ENCODE assay signal across 9 cellular contexts in genomic region chr5:73312146-73312871, GRCh38.
DNase-seq lines count a peak whose midpoint lies in the region; ATAC-seq lines count a peak whose summit lies in the region.
"Had no signal": no experiment of that assay in that cellular context is flagged by ENCODE, and none has a peak within 500 bp of the region (broad histone marks: within the 10 kb centered on the region; RNA-seq: fewer than 3 reads in every experiment).

No MANE protein-coding gene starts in this region.

- H3K27me3 Mint-ChIP-seq in activated CD8-positive, alpha-beta memory T cell treated with anti-CD3 and anti-CD28 coated beads, Interleukin-2, amount 10 ng/mL, durations not matched to agents 7 days and 5 days = peaks cover 89% of the 10 kb centered on the region
- H3K27me3 Mint-ChIP-seq in stimulated activated naive CD8-positive, alpha-beta T cell treated with anti-CD3 and anti-CD28 coated beads, Interleukin-15, amount 100 ng/mL, for 72 hours = peaks cover 92% of the 10 kb centered on the region

- peak; percentile 65 for DNase-seq in activated CD8-positive, alpha-beta memory T cell treated with anti-CD3 and anti-CD28 coated beads, Interleukin-2, amount 10 ng/mL, durations not matched to agents 7 days and 5 days
- no peak for DNase-seq in activated CD8-positive, alpha-beta memory T cell treated with anti-CD3 and anti-CD28 coated beads for 24 hours
- DNase-seq in SK-MEL-5 (ENCODE audit: low read depth, low spot score) = peak; percentile 9
- peak; percentile 97 for DNase-seq in fibroblast of peridontal ligament (ENCODE audit: extremely low read depth)
- DNase-seq in stimulated activated naive CD8-positive, alpha-beta T cell treated with anti-CD3 and anti-CD28 coated beads, Interleukin-15, amount 100 ng/mL, for 72 hours = peak; percentile 32 to 55
- no peak for DNase-seq in SHP77 treated with DMSO at 0.1 percent for 48 hours (lab: John Stamatoyannopoulos, UW)
- no peak for DNase-seq in NCI-H2171 (lab: John Stamatoyannopoulos, UW)
- DNase-seq: Calu3 had no signal

- no peaks in the 10 kb centered on the region for H3K9me3 Mint-ChIP-seq in activated CD8-positive, alpha-beta memory T cell treated with anti-CD3 and anti-CD28 coated beads, Interleukin-2, amount 10 ng/mL, durations not matched to agents 7 days and 5 days (ENCODE audit: low read depth)
- H3K9me3 Mint-ChIP-seq in stimulated activated naive CD8-positive, alpha-beta T cell treated with anti-CD3 and anti-CD28 coated beads, Interleukin-15, amount 100 ng/mL, for 72 hours = peaks cover 0 to 5% of the 10 kb centered on the region in 2 donors

- peaks cover 12% of the 10 kb centered on the region for H3K4me1 Mint-ChIP-seq in activated CD8-positive, alpha-beta memory T cell treated with anti-CD3 and anti-CD28 coated beads, Interleukin-2, amount 10 ng/mL, durations not matched to agents 7 days and 5 days
- peaks cover 20% of the 10 kb centered on the region for H3K4me1 Mint-ChIP-seq in stimulated activated naive CD8-positive, alpha-beta T cell treated with anti-CD3 and anti-CD28 coated beads, Interleukin-15, amount 100 ng/mL, for 72 hours

- no peak overlapping the region for H3K4me3 Mint-ChIP-seq in activated CD8-positive, alpha-beta memory T cell treated with anti-CD3 and anti-CD28 coated beads, Interleukin-2, amount 10 ng/mL, durations not matched to agents 7 days and 5 days
- peak overlapping the region in 1 of 2 donors; percentile 18 for H3K4me3 Mint-ChIP-seq in stimulated activated naive CD8-positive, alpha-beta T cell treated with anti-CD3 and anti-CD28 coated beads, Interleukin-15, amount 100 ng/mL, for 72 hours

- no peak overlapping the region for H3K27ac Mint-ChIP-seq in activated CD8-positive, alpha-beta memory T cell treated with anti-CD3 and anti-CD28 coated beads, Interleukin-2, amount 10 ng/mL, durations not matched to agents 7 days and 5 days
- H3K27ac Mint-ChIP-seq in stimulated activated naive CD8-positive, alpha-beta T cell treated with anti-CD3 and anti-CD28 coated beads, Interleukin-15, amount 100 ng/mL, for 72 hours = no peak overlapping the region

- in situ Hi-C loops in SK-MEL-5 (cut with HindIII; ENCODE audit: low pct_unique_long_range_greater_than_20kb, low sequenced_read_pairs) = no loop called here

- CTCF ChIA-PET in activated CD8-positive, alpha-beta memory T cell treated with anti-CD3 and anti-CD28 coated beads, Interleukin-2, amount 10 ng/mL, durations not matched to agents 7 days and 5 days (lab: Charles Lee) = interaction anchor here (0.8 to 1.6 kb wide), 3 partner anchors 137 to 141 kb away, joined by 3 to 7 read pairs (median 3); partner anchors contain the start of gene FOXD1

- H3K36me3 Mint-ChIP-seq in activated CD8-positive, alpha-beta memory T cell treated with anti-CD3 and anti-CD28 coated beads, Interleukin-2, amount 10 ng/mL, durations not matched to agents 7 days and 5 days = no peaks in the 10 kb centered on the region

- peak; percentile 51 for ATAC-seq in activated CD8-positive, alpha-beta memory T cell treated with anti-CD3 and anti-CD28 coated beads, Interleukin-2, amount 10 ng/mL, durations not matched to agents 7 days and 5 days
- peak; percentile 97 for ATAC-seq in stimulated activated naive CD8-positive, alpha-beta T cell treated with anti-CD3 and anti-CD28 coated beads, Interleukin-15, amount 100 ng/mL, for 72 hours
- ATAC-seq in GM21447 (IDR thresholded peaks at IDR 0.05; ENCODE audit: unreplicated experiment) = no peak

Comparison
In these comparisons a context has a peak if more than half of its experiments do, and no peak if none do; other contexts are left out.
1. DNase-seq: peak in activated CD8-positive, alpha-beta memory T cell treated with anti-CD3 and anti-CD28 coated beads, Interleukin-2, amount 10 ng/mL, durations not matched to agents 7 days and 5 days (single experiment), SK-MEL-5 (single experiment), fibroblast of peridontal ligament (single experiment) and stimulated activated naive CD8-positive, alpha-beta T cell treated with anti-CD3 and anti-CD28 coated beads, Interleukin-15, amount 100 ng/mL, for 72 hours (2 of 2); none in activated CD8-positive, alpha-beta memory T cell treated with anti-CD3 and anti-CD28 coated beads for 24 hours (single experiment), SHP77 treated with DMSO at 0.1 percent for 48 hours (single experiment) and NCI-H2171 (single experiment).